ENCODE assay signal across 16 cellular contexts in the genomic region with DNA sequence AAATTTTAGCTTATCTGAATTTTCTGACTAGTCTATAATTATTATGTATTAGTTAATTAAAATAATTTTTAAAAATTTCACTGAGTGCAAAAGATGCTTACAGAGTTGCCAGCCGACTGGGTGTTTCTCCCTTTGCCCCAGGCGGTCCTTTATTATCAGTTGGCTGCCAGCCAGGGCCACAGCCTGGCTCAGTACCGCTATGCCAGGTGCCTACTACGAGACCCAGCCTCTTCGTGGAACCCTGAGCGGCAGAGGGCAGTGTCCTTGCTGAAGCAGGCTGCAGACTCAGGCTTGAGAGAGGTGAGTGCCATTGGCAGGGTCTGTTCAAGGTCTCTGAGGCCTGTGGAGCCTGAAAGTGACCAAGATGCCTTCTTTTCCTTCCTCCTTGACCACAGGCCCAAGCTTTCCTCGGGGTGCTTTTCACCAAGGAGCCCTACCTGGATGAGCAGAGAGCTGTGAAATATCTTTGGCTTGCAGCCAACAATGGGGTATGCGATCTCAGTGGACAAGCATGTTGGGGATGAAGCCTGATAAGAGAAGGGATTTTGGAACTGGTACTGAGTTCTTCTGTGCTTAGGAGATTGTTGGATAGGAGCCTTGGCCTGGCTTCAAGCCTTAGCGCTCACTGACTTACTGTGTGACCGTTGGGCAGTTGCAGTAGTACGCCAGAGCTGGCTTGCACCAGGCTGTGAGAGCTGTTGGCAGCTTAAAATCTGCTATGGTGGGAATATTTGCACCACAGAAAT. TPM values are rescaled to one million over a fixed set of nuclear protein-coding genes. Genes with fewer than 3 reads are reported as not detected.
DNase-seq lines count a peak whose midpoint lies in the region; ATAC-seq and TF ChIP-seq lines count a peak whose summit lies in the region.
"Had no signal": no experiment of that assay in that cellular context is flagged by ENCODE, and none has a peak within 500 bp of the region (broad histone marks: within the 10 kb centered on the region; RNA-seq: fewer than 3 reads in every experiment).

No MANE protein-coding gene starts in this region.

- intact Hi-C loops in colonic mucosa (cut with DNase I) = no loop called here
- intact Hi-C loops in stomach (cut with DNase I; ENCODE audit: low total_unique reads) = no loop called here

- no peak overlapping the region for H3K4me3 ChIP-seq in colonic mucosa
- no peak overlapping the region for H3K4me3 ChIP-seq in stomach
- H3K4me3 ChIP-seq: testis had no signal

- WGBS in stomach, 5 donors = 44 to 62% (median 52%) methylated on average over 11 of the region's 11 CpGs

- H3K27me3 ChIP-seq in colonic mucosa (no peaks in the 10 kb centered on the region), stomach (no peaks in the 10 kb centered on the region)
- H3K27me3 ChIP-seq: testis had no signal

- TF ChIP-seq CTCF in colonic mucosa (IDR thresholded peaks at IDR 0.05) (no peak), stomach (IDR thresholded peaks at IDR 0.05) (no peak)

- no peaks in the 10 kb centered on the region for H3K9me3 Mint-ChIP-seq in stimulated activated naive B cell treated with anti-CD40 and anti-IgM and Interleukin-4, amounts not matched to agents 10 μg/mL and 1 μg/mL and 100 μg/mL, for 72 hours
- H3K9me3 Mint-ChIP-seq: naive thymus-derived CD8-positive, alpha-beta T cell had no signal

- H3K4me1 ChIP-seq in colonic mucosa = no peaks in the 10 kb centered on the region
- no peaks in the 10 kb centered on the region for H3K4me1 ChIP-seq in stomach
- H3K4me1 ChIP-seq: testis had no signal

- ATAC-seq in stimulated activated naive B cell treated with anti-CD40 and anti-IgM and Interleukin-4, amounts not matched to agents 10 μg/mL and 1 μg/mL and 100 μg/mL, for 72 hours (replicated peaks) = no peak
- ATAC-seq in HG02610 (IDR thresholded peaks at IDR 0.05; ENCODE audit: unreplicated experiment) = no peak
- ATAC-seq: naive thymus-derived CD8-positive, alpha-beta T cell; Panc1 had no signal

- H3K9ac ChIP-seq in colonic mucosa (ENCODE audit: low read depth in 2 of 2, low read length in 2 of 2) = no peak overlapping the region

- no peaks in the 10 kb centered on the region for H3K9me3 ChIP-seq in colonic mucosa
- H3K9me3 ChIP-seq in stomach = no peaks in the 10 kb centered on the region
- H3K9me3 ChIP-seq: testis had no signal

- peaks cover 34 to 48% of the 10 kb centered on the region in 2 donors for H3K36me3 Mint-ChIP-seq in stimulated activated naive B cell treated with anti-CD40 and anti-IgM and Interleukin-4, amounts not matched to agents 10 μg/mL and 1 μg/mL and 100 μg/mL, for 72 hours

- H3K27me3 Mint-ChIP-seq in stimulated activated naive B cell treated with anti-CD40 and anti-IgM and Interleukin-4, amounts not matched to agents 10 μg/mL and 1 μg/mL and 100 μg/mL, for 72 hours = no peaks in the 10 kb centered on the region
- H3K27me3 Mint-ChIP-seq: naive thymus-derived CD8-positive, alpha-beta T cell had no signal

- DNase-seq in DMS 273 (lab: John Stamatoyannopoulos, UW; ENCODE audit: unreplicated experiment) (peak; percentile 81), DMS 273 treated with DMSO at 0.1 percent for 48 hours (lab: John Stamatoyannopoulos, UW) (no peak), NCI-H510A treated with DMSO at 0.1 percent for 48 hours (lab: John Stamatoyannopoulos, UW) (peak; percentile 37), colonic mucosa (peak; percentile 53), stomach (peak; percentile 61)
- DNase-seq in stimulated activated naive B cell treated with anti-CD40 and anti-IgM and Interleukin-4, amounts not matched to agents 10 μg/mL and 1 μg/mL and 100 μg/mL, for 72 hours = no peak
- DNase-seq in stimulated activated CD4-positive, alpha-beta T cell treated with anti-CD3 and anti-CD28 coated beads, Interleukin-1b, Interleukin-23, amount 100 ng/mL, for 48 hours = no peak
- DNase-seq: activated naive CD4-positive, alpha-beta T cell treated with Interleukin-2 at 50 U/mL for 16 hours; cortex of kidney; kidney; testis had no signal

- TF ChIP-seq POLR2A in stomach (IDR thresholded peaks at IDR 0.05) = no peak

- H3K4me3 Mint-ChIP-seq in stimulated activated naive B cell treated with anti-CD40 and anti-IgM and Interleukin-4, amounts not matched to agents 10 μg/mL and 1 μg/mL and 100 μg/mL, for 72 hours = no peak overlapping the region
- H3K4me3 Mint-ChIP-seq: naive thymus-derived CD8-positive, alpha-beta T cell had no signal

- H3K36me3 ChIP-seq in colonic mucosa (peaks cover 24% of the 10 kb centered on the region), stomach (peaks cover 84 to 100% (median 100%) of the 10 kb centered on the region in 4 donors)

- H3K27ac ChIP-seq in colonic mucosa (no peak overlapping the region), stomach (no peak overlapping the region)
- H3K27ac ChIP-seq: 22Rv1, HL-60, testis had no signal

- TF ChIP-seq EP300 in stomach (IDR thresholded peaks at IDR 0.05) = no peak

- no peak overlapping the region for H3K27ac Mint-ChIP-seq in stimulated activated naive B cell treated with anti-CD40 and anti-IgM and Interleukin-4, amounts not matched to agents 10 μg/mL and 1 μg/mL and 100 μg/mL, for 72 hours

- H3K4me1 Mint-ChIP-seq in stimulated activated naive B cell treated with anti-CD40 and anti-IgM and Interleukin-4, amounts not matched to agents 10 μg/mL and 1 μg/mL and 100 μg/mL, for 72 hours = no peaks in the 10 kb centered on the region

RNA-seq across cellular contexts. Expression of a gene that starts 10.6 kb away (rescaled TPM):
- total RNA-seq in colonic mucosa (10 to 100 TPM; 69.2 to 69.4 TPM), stomach (100 to 1,000 TPM in 1 of 5 donors, 10 to 100 TPM in 4; 65.0 to 100 (median 98.2) TPM)
- 10 to 100 TPM; 29.2 to 39.8 (median 32.6) TPM for polyA plus RNA-seq in stomach

RNA-seq across cellular contexts. Expression of a gene that starts 23.7 kb away (rescaled TPM):
- total RNA-seq in colonic mucosa (1 to 10 TPM; 1.1 to 1.3 TPM), stomach (1 to 10 TPM; 1.2 to 7.0 (median 3.7) TPM)
- polyA plus RNA-seq in stomach = under 1 TPM; 0.35 to 0.46 (median 0.37) TPM
- total RNA-seq: naive thymus-derived CD8-positive, alpha-beta T cell had no signal

RNA-seq across cellular contexts. Expression of a gene that starts 34.6 kb away (rescaled TPM):
- 10 to 100 TPM; 49.4 to 69.8 TPM for total RNA-seq in colonic mucosa
- total RNA-seq in stomach = 10 to 100 TPM; 24.2 to 67.4 (median 43.2) TPM
- polyA plus RNA-seq in stomach = 10 to 100 TPM; 14.4 to 26.1 (median 25.5) TPM

RNA-seq across cellular contexts. Expression of a gene that starts 56.1 kb away (rescaled TPM):
- total RNA-seq in colonic mucosa = 100 to 1,000 TPM in 1 of 2 donors, 10 to 100 TPM in 1; 97.3 to 105 TPM
- total RNA-seq in stomach = 10 to 100 TPM; 35.3 to 96.9 (median 79.1) TPM
- polyA plus RNA-seq in stomach = 10 to 100 TPM in 2 of 3 donors, 1 to 10 TPM in 1; 8.7 to 20.9 (median 10.6) TPM
- total RNA-seq: naive thymus-derived CD8-positive, alpha-beta T cell had no signal

Comparison
In these comparisons a context has a peak if more than half of its experiments do, and no peak if none do; other contexts are left out.
1. DNase-seq: peak in DMS 273 (single experiment), NCI-H510A treated with DMSO at 0.1 percent for 48 hours (single experiment), colonic mucosa (single experiment) and stomach (single experiment); none in DMS 273 treated with DMSO at 0.1 percent for 48 hours (single experiment), stimulated activated naive B cell treated with anti-CD40 and anti-IgM and Interleukin-4, amounts not matched to agents 10 μg/mL and 1 μg/mL and 100 μg/mL, for 72 hours (single experiment) and stimulated activated CD4-positive, alpha-beta T cell treated with anti-CD3 and anti-CD28 coated beads, Interleukin-1b, Interleukin-23, amount 100 ng/mL, for 48 hours (single experiment).